1 cellular context compared by ENCODE assay signal in genomic region chr1:26945728-26946127, GRCh38.
TF ChIP-seq lines count a peak whose summit lies in the region.

No MANE protein-coding gene starts in this region.

TF ChIP-seq in liver, 16 proteins besides CTCF, POLR2A, EP300 and RAD21 (continued from another document):
- TF ChIP-seq SP1 (IDR thresholded peaks at IDR 0.05) (peak; percentile 79), REST (IDR thresholded peaks at IDR 0.05) (no peak), FOXA1 (IDR thresholded peaks at IDR 0.05) (no peak), HNF4A (conservative IDR thresholded peaks at IDR 0.05) (peak; percentile 62 to 64), EGR1 (IDR thresholded peaks at IDR 0.05; ENCODE audit: low read depth in 2 of 2) (no peak), ZBTB33 (IDR thresholded peaks at IDR 0.05) (no peak), GABPA (IDR thresholded peaks at IDR 0.05 in 1 of 2, conservative IDR thresholded peaks at IDR 0.05 in 1 of 2) (no peak), TAF1 (conservative IDR thresholded peaks at IDR 0.05) (no peak), FOXA2 (IDR thresholded peaks at IDR 0.05) (no peak)
TF ChIP-seq in liver: peak in this region for 6.
